In the genomic region with DNA sequence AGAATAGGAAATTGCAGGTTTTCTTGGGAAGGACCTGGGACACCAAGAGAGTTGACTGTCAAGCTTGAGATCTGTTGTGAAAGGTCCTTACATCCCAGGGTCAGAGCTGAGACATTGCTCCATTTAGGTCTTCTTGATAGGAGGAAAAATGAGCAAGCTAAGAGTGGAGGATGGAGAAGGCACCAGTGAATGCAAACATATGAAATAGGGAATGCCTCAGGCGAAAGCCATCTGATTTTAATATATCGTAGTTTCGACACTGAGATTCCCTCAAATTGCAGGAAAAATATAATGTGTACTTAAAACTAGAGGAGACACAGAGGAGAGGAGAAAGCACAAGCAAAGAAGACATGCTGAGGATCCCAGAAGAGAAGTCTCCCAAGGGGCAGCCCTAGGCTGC, we compare ENCODE assay signal across 32 cellular contexts.
"Had no signal": no experiment of that assay in that cellular context is flagged by ENCODE, and none has a peak within 500 bp of the region (broad histone marks: within the 10 kb centered on the region; RNA-seq: fewer than 3 reads in every experiment).

No MANE protein-coding gene starts in this region.

- ATAC-seq: activated naive CD4-positive, alpha-beta T cell treated with anti-CD3 and anti-CD28 coated beads, Interleukin-2, amount 50 U/mL, for 72 hours; activated T-cell treated with anti-CD3 and anti-CD28 coated beads, Interleukin-2, amount 50 U/mL, for 4 hours; body of pancreas; gastrocnemius medialis; left colon; naive thymus-derived CD8-positive, alpha-beta T cell; sciatic nerve; SK-N-SH treated with all-trans-retinoic acid at 6 μM for 48 hours; stimulated activated memory B cell treated with anti-CD40 and anti-IgM and Interleukin-4, amounts not matched to agents 10 μg/mL and 1 μg/mL and 100 μg/mL, for 72 hours; stimulated activated naive CD8-positive, alpha-beta T cell treated with anti-CD3 and anti-CD28 coated beads, Interleukin-15, amount 100 ng/mL, for 72 hours; T-helper 17 cell; upper lobe of right lung had no signal

- H3K4me3 Mint-ChIP-seq: activated CD4-positive, alpha-beta memory T cell treated with anti-CD3 and anti-CD28 coated beads for 36 hours; activated CD4-positive, alpha-beta T cell treated with anti-CD3 and anti-CD28 coated beads, Interleukin-2, amount 10 ng/mL, durations not matched to agents 24 days and 14 days; activated T-cell treated with anti-CD3 and anti-CD28 coated beads, Interleukin-2, amount 50 U/mL, for 4 hours; naive thymus-derived CD8-positive, alpha-beta T cell; stimulated activated memory B cell treated with anti-CD40 and anti-IgM and Interleukin-4, amounts not matched to agents 10 μg/mL and 1 μg/mL and 100 μg/mL, for 72 hours; stimulated activated naive CD8-positive, alpha-beta T cell treated with anti-CD3 and anti-CD28 coated beads, Interleukin-15, amount 100 ng/mL, for 72 hours; T-helper 17 cell had no signal

- H3K27ac ChIP-seq: cardiac muscle cell, gastrocnemius medialis, upper lobe of right lung, WERI-Rb-1 had no signal

- H3K4me1 Mint-ChIP-seq: naive thymus-derived CD8-positive, alpha-beta T cell; stimulated activated memory B cell treated with anti-CD40 and anti-IgM and Interleukin-4, amounts not matched to agents 10 μg/mL and 1 μg/mL and 100 μg/mL, for 72 hours; stimulated activated naive CD8-positive, alpha-beta T cell treated with anti-CD3 and anti-CD28 coated beads, Interleukin-15, amount 100 ng/mL, for 72 hours; T-helper 17 cell had no signal

- H3K36me3 Mint-ChIP-seq: activated CD4-positive, alpha-beta memory T cell treated with anti-CD3 and anti-CD28 coated beads for 36 hours; activated naive CD4-positive, alpha-beta T cell treated with anti-CD3 and anti-CD28 coated beads, Interleukin-2, amount 50 U/mL, for 72 hours; naive thymus-derived CD8-positive, alpha-beta T cell; stimulated activated memory B cell treated with anti-CD40 and anti-IgM and Interleukin-4, amounts not matched to agents 10 μg/mL and 1 μg/mL and 100 μg/mL, for 72 hours had no signal

- H3K36me3 ChIP-seq: cardiac muscle cell, esophagus muscularis mucosa, gastrocnemius medialis, upper lobe of right lung, WERI-Rb-1 had no signal

- H3K9me3 ChIP-seq: body of pancreas, esophagus muscularis mucosa, gastrocnemius medialis, upper lobe of right lung had no signal

- H3K27me3 Mint-ChIP-seq: progenitor cell of endocrine pancreas had no signal

- H3K27ac Mint-ChIP-seq: activated CD4-positive, alpha-beta memory T cell treated with anti-CD3 and anti-CD28 coated beads for 36 hours; activated CD4-positive, alpha-beta T cell treated with anti-CD3 and anti-CD28 coated beads, Interleukin-2, amount 10 ng/mL, durations not matched to agents 24 days and 14 days; activated naive CD4-positive, alpha-beta T cell treated with anti-CD3 and anti-CD28 coated beads, Interleukin-2, amount 50 U/mL, for 72 hours; activated T-helper 2 cell treated with anti-CD3 and anti-CD28 coated beads, Interferon-gamma antibody, Interleukin-2, Interleukin-4, amounts not matched to agents 10 μg/mL and 5 μg/mL and 100 μg/mL, durations not matched to agents 14 hours and 24 hours and 36 hours; naive thymus-derived CD8-positive, alpha-beta T cell; progenitor cell of endocrine pancreas; stimulated activated memory B cell treated with anti-CD40 and anti-IgM and Interleukin-4, amounts not matched to agents 10 μg/mL and 1 μg/mL and 100 μg/mL, for 72 hours; stimulated activated naive CD8-positive, alpha-beta T cell treated with anti-CD3 and anti-CD28 coated beads, Interleukin-15, amount 100 ng/mL, for 72 hours; T-helper 17 cell had no signal

- H3K27me3 ChIP-seq: body of pancreas, cardiac muscle cell, esophagus muscularis mucosa, gastrocnemius medialis, upper lobe of right lung had no signal

- H3K9me3 Mint-ChIP-seq: activated CD4-positive, alpha-beta memory T cell treated with anti-CD3 and anti-CD28 coated beads for 36 hours; activated CD4-positive, alpha-beta T cell treated with anti-CD3 and anti-CD28 coated beads, Interleukin-2, amount 10 ng/mL, durations not matched to agents 24 days and 14 days; activated naive CD4-positive, alpha-beta T cell treated with anti-CD3 and anti-CD28 coated beads, Interleukin-2, amount 50 U/mL, for 72 hours; activated T-cell treated with anti-CD3 and anti-CD28 coated beads, Interleukin-2, amount 50 U/mL, for 4 hours; activated T-helper 2 cell treated with anti-CD3 and anti-CD28 coated beads, Interferon-gamma antibody, Interleukin-2, Interleukin-4, amounts not matched to agents 10 μg/mL and 5 μg/mL and 100 μg/mL, durations not matched to agents 14 hours and 24 hours and 36 hours; stimulated activated memory B cell treated with anti-CD40 and anti-IgM and Interleukin-4, amounts not matched to agents 10 μg/mL and 1 μg/mL and 100 μg/mL, for 72 hours; stimulated activated naive CD8-positive, alpha-beta T cell treated with anti-CD3 and anti-CD28 coated beads, Interleukin-15, amount 100 ng/mL, for 72 hours had no signal

- DNase-seq: activated CD4-positive, alpha-beta memory T cell treated with anti-CD3 and anti-CD28 coated beads for 36 hours; activated CD4-positive, alpha-beta T cell treated with anti-CD3 and anti-CD28 coated beads, Interleukin-2, amount 10 ng/mL, durations not matched to agents 24 days and 14 days; activated CD4-positive, CD25-positive, alpha-beta regulatory T cell treated with anti-CD3 and anti-CD28 coated beads, Interleukin-2, amount 50 U/mL, for 72 hours; activated CD8-positive, alpha-beta memory T cell treated with anti-CD3 and anti-CD28 coated beads, Interleukin-2, amount 50 U/mL, for 48 hours; activated T-cell treated with anti-CD3 and anti-CD28 coated beads, Interleukin-2, amount 50 U/mL, for 4 hours; aorta; body of pancreas; cortex of kidney; gastrocnemius medialis; glutamatergic neuron; islet precursor cell; left colon; midbrain; naive thymus-derived CD8-positive, alpha-beta T cell; stimulated activated CD4-positive, alpha-beta T cell treated with anti-CD3 and anti-CD28 coated beads, Interleukin-1b, Interleukin-23, amount 100 ng/mL, for 48 hours; stimulated activated CD4-positive, alpha-beta T cell treated with anti-CD3 and anti-CD28 coated beads, Interleukin-4, amount 100 ng/mL, for 4 hours; stimulated activated CD8-positive, alpha-beta memory T cell treated with anti-CD3 and anti-CD28 coated beads, Interleukin-4, amount 100 ng/mL, for 48 hours; stimulated activated naive CD8-positive, alpha-beta T cell treated with anti-CD3 and anti-CD28 coated beads, Interleukin-15, amount 100 ng/mL, for 72 hours; substantia nigra; T-helper 17 cell; T1000; upper lobe of right lung; WERI-Rb-1 had no signal

- H3K4me3 ChIP-seq: body of pancreas, cardiac muscle cell, esophagus muscularis mucosa, gastrocnemius medialis, skin epidermis, upper lobe of right lung had no signal
